1 cellular context compared by ENCODE assay signal in the genomic region with DNA sequence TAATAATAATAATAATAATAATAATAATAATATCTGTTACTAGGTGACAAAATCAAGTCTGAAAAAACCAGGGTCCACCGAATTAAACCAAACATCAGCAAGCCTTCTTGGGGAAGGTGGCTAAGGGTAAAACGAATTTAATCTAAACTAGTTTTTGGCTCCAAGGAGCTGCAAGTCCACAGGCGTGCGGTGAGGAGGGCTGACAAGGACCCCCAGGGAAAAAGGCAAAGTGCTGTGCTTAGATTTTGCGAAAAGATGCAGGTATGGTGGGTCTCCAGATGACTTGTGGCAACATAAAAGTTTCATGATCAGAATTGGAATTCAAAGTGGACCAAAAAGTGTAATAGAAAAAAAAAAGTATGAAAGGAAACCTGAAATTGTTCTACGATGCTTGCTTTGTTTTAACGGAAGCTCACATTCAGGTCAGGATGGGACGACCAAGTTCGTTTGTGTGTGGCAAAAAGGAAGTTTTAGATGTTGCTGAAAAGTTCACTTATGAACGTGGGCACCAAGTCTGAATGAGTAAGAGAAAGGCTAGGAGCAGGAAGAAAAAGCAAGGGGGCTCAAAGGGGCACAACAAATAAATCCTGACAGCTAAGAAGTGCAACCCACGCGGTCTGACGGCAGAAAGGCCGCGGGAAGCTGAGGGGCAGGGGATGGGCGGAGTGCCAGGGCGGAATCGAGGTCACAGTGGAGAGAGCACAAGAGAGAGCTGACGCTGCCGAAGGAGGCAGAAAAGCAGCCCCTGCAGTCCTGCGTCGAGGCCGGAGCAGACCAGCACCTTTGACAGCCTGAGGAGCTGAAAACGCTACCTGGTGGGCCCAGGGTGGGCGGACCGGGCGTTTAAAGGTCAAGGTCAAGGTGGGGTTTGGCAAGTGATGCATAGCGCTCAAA.
A peak's percentile ranks its signal among the peaks of the same experiment; 100 is the strongest.
TF ChIP-seq lines count a peak whose summit lies in the region.

No MANE protein-coding gene starts in this region.

TF ChIP-seq in GM12878, 131 proteins besides CTCF, POLR2A, EP300 and RAD21 (continued from another document and continues in another):
- TF ChIP-seq, protein P1, sequence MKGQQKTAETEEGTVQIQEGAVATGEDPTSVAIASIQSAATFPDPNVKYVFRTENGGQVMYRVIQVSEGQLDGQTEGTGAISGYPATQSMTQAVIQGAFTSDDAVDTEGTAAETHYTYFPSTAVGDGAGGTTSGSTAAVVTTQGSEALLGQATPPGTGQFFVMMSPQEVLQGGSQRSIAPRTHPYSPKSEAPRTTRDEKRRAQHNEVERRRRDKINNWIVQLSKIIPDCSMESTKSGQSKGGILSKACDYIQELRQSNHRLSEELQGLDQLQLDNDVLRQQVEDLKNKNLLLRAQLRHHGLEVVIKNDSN (IDR thresholded peaks at IDR 0.05; ENCODE audit: borderline replicate concordance, extremely low read length, insufficient read depth, low read depth, low read length): no peak
- TF ChIP-seq SIX5 (IDR thresholded peaks at IDR 0.05; ENCODE audit: low read depth, low read length, severe bottlenecking): no peak
- no peak for TF ChIP-seq BCL11A (IDR thresholded peaks at IDR 0.05; ENCODE audit: low read depth, low read length)
- TF ChIP-seq, protein P2, sequence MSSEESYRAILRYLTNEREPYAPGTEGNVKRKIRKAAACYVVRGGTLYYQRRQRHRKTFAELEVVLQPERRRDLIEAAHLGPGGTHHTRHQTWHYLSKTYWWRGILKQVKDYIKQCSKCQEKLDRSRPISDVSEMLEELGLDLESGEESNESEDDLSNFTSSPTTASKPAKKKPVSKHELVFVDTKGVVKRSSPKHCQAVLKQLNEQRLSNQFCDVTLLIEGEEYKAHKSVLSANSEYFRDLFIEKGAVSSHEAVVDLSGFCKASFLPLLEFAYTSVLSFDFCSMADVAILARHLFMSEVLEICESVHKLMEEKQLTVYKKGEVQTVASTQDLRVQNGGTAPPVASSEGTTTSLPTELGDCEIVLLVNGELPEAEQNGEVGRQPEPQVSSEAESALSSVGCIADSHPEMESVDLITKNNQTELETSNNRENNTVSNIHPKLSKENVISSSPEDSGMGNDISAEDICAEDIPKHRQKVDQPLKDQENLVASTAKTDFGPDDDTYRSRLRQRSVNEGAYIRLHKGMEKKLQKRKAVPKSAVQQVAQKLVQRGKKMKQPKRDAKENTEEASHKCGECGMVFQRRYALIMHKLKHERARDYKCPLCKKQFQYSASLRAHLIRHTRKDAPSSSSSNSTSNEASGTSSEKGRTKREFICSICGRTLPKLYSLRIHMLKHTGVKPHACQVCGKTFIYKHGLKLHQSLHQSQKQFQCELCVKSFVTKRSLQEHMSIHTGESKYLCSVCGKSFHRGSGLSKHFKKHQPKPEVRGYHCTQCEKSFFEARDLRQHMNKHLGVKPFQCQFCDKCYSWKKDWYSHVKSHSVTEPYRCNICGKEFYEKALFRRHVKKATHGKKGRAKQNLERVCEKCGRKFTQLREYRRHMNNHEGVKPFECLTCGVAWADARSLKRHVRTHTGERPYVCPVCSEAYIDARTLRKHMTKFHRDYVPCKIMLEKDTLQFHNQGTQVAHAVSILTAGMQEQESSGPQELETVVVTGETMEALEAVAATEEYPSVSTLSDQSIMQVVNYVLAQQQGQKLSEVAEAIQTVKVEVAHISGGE (CRISPR knock-in tag; IDR thresholded peaks at IDR 0.05): no peak
- peak; percentile 91 for TF ChIP-seq POLR2AphosphoS5 (IDR thresholded peaks at IDR 0.05; ENCODE audit: low read length)
- no peak for TF ChIP-seq MTA3 (IDR thresholded peaks at IDR 0.05; ENCODE audit: borderline replicate concordance, low read length)
- TF ChIP-seq, protein P3, sequence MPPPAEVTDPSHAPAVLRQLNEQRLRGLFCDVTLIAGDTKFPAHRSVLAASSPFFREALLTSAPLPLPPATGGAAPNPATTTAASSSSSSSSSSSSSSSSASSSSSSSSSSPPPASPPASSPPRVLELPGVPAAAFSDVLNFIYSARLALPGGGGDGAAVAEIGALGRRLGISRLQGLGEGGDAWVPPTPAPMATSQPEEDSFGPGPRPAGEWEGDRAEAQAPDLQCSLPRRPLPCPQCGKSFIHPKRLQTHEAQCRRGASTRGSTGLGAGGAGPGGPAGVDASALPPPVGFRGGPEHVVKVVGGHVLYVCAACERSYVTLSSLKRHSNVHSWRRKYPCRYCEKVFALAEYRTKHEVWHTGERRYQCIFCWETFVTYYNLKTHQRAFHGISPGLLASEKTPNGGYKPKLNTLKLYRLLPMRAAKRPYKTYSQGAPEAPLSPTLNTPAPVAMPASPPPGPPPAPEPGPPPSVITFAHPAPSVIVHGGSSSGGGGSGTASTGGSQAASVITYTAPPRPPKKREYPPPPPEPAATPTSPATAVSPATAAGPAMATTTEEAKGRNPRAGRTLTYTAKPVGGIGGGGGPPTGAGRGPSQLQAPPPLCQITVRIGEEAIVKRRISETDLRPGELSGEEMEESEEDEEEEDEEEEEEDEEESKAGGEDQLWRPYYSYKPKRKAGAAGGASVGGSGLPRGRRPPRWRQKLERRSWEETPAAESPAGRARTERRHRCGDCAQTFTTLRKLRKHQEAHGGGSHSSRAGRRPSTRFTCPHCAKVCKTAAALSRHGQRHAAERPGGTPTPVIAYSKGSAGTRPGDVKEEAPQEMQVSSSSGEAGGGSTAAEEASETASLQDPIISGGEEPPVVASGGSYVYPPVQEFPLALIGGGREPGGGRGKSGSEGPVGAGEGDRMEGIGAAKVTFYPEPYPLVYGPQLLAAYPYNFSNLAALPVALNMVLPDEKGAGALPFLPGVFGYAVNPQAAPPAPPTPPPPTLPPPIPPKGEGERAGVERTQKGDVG (CRISPR knock-in tag; IDR thresholded peaks at IDR 0.05): no peak
- TF ChIP-seq IKZF1 (conservative IDR thresholded peaks at IDR 0.05): no peak
- TF ChIP-seq, protein P4, sequence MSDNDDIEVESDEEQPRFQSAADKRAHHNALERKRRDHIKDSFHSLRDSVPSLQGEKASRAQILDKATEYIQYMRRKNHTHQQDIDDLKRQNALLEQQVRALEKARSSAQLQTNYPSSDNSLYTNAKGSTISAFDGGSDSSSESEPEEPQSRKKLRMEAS (IDR thresholded peaks at IDR 0.05; ENCODE audit: low read depth, low read length): no peak; the same call in 1 of the 2 replicates
- no peak for TF ChIP-seq NR2C2 (IDR thresholded peaks at IDR 0.05; ENCODE audit: borderline replicate concordance, control insufficient read depth, insufficient read length, low read depth)
- TF ChIP-seq FOS (IDR thresholded peaks at IDR 0.05; ENCODE audit: borderline replicate concordance, extremely low read depth, insufficient read length): no peak
- TF ChIP-seq ESRRA (IDR thresholded peaks at IDR 0.05; ENCODE audit: low read length): peak; percentile 88
- TF ChIP-seq IKZF2 (IDR thresholded peaks at IDR 0.05): 0 out of 4 replicates have a peak, but pooled peaks of 1 of the 2 experiments have one; percentile 11
- no peak for TF ChIP-seq POLR2AphosphoS2 (IDR thresholded peaks at IDR 0.05; ENCODE audit: low read depth, low read length)
- no peak for TF ChIP-seq CHD2 (IDR thresholded peaks at IDR 0.05; ENCODE audit: borderline replicate concordance, low read depth, low read length)
- TF ChIP-seq RFX5 (IDR thresholded peaks at IDR 0.05; ENCODE audit: low read depth, low read length): no peak
- no peak for TF ChIP-seq NBN (IDR thresholded peaks at IDR 0.05)
- no peak for TF ChIP-seq CBFB (IDR thresholded peaks at IDR 0.05; ENCODE audit: low read depth)
- TF ChIP-seq ZZZ3 (IDR thresholded peaks at IDR 0.05; ENCODE audit: control insufficient read depth, insufficient read length, low read depth): no peak
- TF ChIP-seq LARP7 (IDR thresholded peaks at IDR 0.05): 0 out of 2 replicates have a peak, but pooled peaks have one; percentile 21
- no peak for TF ChIP-seq GABPA (IDR thresholded peaks at IDR 0.05; ENCODE audit: low read depth)
- no peak; the same call in 1 of the 2 replicates for TF ChIP-seq PML (IDR thresholded peaks at IDR 0.05; ENCODE audit: low read length)
- no peak for TF ChIP-seq HDAC2 (IDR thresholded peaks at IDR 0.05)
- TF ChIP-seq BACH1 (IDR thresholded peaks at IDR 0.05; ENCODE audit: borderline replicate concordance): 0 out of 2 replicates have a peak, but pooled peaks have one; percentile 18
- TF ChIP-seq SMAD5 (IDR thresholded peaks at IDR 0.05; ENCODE audit: low read depth): no peak; the same call in 1 of the 2 replicates
- no peak for TF ChIP-seq EGR1 (IDR thresholded peaks at IDR 0.05; ENCODE audit: borderline replicate concordance in 1 of 2, low read depth in 2 of 2, low read length in 2 of 2)
- TF ChIP-seq SRF (IDR thresholded peaks at IDR 0.05; ENCODE audit: low read depth in 2 of 2, low read length in 2 of 2): no peak
- no peak for TF ChIP-seq NR2C1 (IDR thresholded peaks at IDR 0.05)
- peak; percentile 39; the same call in 1 of the 2 replicates for TF ChIP-seq SIN3A (IDR thresholded peaks at IDR 0.05; ENCODE audit: low read depth, low read length)
- TF ChIP-seq, protein P5, sequence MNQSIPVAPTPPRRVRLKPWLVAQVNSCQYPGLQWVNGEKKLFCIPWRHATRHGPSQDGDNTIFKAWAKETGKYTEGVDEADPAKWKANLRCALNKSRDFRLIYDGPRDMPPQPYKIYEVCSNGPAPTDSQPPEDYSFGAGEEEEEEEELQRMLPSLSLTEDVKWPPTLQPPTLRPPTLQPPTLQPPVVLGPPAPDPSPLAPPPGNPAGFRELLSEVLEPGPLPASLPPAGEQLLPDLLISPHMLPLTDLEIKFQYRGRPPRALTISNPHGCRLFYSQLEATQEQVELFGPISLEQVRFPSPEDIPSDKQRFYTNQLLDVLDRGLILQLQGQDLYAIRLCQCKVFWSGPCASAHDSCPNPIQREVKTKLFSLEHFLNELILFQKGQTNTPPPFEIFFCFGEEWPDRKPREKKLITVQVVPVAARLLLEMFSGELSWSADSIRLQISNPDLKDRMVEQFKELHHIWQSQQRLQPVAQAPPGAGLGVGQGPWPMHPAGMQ (IDR thresholded peaks at IDR 0.05; ENCODE audit: borderline replicate concordance): no peak
- TF ChIP-seq ETV6 (conservative IDR thresholded peaks at IDR 0.05 in 1 of 2, IDR thresholded peaks at IDR 0.05 in 1 of 2; ENCODE audit: borderline replicate concordance in 1 of 2, low read depth in 1 of 2): no peak
- TF ChIP-seq ZNF24 (IDR thresholded peaks at IDR 0.05): no peak
- TF ChIP-seq, protein P6, sequence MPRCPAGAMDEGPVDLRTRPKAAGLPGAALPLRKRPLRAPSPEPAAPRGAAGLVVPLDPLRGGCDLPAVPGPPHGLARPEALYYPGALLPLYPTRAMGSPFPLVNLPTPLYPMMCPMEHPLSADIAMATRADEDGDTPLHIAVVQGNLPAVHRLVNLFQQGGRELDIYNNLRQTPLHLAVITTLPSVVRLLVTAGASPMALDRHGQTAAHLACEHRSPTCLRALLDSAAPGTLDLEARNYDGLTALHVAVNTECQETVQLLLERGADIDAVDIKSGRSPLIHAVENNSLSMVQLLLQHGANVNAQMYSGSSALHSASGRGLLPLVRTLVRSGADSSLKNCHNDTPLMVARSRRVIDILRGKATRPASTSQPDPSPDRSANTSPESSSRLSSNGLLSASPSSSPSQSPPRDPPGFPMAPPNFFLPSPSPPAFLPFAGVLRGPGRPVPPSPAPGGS (IDR thresholded peaks at IDR 0.05; ENCODE audit: borderline replicate concordance, insufficient read depth, low read depth, low read length, poor library complexity, severe bottlenecking): no peak
- TF ChIP-seq NFIC (IDR thresholded peaks at IDR 0.05; ENCODE audit: low read depth, low read length): no peak
- TF ChIP-seq, protein P7, sequence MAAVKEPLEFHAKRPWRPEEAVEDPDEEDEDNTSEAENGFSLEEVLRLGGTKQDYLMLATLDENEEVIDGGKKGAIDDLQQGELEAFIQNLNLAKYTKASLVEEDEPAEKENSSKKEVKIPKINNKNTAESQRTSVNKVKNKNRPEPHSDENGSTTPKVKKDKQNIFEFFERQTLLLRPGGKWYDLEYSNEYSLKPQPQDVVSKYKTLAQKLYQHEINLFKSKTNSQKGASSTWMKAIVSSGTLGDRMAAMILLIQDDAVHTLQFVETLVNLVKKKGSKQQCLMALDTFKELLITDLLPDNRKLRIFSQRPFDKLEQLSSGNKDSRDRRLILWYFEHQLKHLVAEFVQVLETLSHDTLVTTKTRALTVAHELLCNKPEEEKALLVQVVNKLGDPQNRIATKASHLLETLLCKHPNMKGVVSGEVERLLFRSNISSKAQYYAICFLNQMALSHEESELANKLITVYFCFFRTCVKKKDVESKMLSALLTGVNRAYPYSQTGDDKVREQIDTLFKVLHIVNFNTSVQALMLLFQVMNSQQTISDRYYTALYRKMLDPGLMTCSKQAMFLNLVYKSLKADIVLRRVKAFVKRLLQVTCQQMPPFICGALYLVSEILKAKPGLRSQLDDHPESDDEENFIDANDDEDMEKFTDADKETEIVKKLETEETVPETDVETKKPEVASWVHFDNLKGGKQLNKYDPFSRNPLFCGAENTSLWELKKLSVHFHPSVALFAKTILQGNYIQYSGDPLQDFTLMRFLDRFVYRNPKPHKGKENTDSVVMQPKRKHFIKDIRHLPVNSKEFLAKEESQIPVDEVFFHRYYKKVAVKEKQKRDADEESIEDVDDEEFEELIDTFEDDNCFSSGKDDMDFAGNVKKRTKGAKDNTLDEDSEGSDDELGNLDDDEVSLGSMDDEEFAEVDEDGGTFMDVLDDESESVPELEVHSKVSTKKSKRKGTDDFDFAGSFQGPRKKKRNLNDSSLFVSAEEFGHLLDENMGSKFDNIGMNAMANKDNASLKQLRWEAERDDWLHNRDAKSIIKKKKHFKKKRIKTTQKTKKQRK (IDR thresholded peaks at IDR 0.05; ENCODE audit: low read depth, low read length): no peak
- TF ChIP-seq TARDBP (IDR thresholded peaks at IDR 0.05; ENCODE audit: borderline replicate concordance): no peak
- TF ChIP-seq, protein P8, sequence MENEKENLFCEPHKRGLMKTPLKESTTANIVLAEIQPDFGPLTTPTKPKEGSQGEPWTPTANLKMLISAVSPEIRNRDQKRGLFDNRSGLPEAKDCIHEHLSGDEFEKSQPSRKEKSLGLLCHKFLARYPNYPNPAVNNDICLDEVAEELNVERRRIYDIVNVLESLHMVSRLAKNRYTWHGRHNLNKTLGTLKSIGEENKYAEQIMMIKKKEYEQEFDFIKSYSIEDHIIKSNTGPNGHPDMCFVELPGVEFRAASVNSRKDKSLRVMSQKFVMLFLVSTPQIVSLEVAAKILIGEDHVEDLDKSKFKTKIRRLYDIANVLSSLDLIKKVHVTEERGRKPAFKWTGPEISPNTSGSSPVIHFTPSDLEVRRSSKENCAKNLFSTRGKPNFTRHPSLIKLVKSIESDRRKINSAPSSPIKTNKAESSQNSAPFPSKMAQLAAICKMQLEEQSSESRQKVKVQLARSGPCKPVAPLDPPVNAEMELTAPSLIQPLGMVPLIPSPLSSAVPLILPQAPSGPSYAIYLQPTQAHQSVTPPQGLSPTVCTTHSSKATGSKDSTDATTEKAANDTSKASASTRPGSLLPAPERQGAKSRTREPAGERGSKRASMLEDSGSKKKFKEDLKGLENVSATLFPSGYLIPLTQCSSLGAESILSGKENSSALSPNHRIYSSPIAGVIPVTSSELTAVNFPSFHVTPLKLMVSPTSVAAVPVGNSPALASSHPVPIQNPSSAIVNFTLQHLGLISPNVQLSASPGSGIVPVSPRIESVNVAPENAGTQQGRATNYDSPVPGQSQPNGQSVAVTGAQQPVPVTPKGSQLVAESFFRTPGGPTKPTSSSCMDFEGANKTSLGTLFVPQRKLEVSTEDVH (IDR thresholded peaks at IDR 0.05; ENCODE audit: low read depth, partially characterized antibody): peak; percentile 40
- TF ChIP-seq, protein P9, sequence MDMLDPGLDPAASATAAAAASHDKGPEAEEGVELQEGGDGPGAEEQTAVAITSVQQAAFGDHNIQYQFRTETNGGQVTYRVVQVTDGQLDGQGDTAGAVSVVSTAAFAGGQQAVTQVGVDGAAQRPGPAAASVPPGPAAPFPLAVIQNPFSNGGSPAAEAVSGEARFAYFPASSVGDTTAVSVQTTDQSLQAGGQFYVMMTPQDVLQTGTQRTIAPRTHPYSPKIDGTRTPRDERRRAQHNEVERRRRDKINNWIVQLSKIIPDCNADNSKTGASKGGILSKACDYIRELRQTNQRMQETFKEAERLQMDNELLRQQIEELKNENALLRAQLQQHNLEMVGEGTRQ (IDR thresholded peaks at IDR 0.05; ENCODE audit: borderline replicate concordance, low read depth, low read length): no peak
- no peak for TF ChIP-seq CBX3 (IDR thresholded peaks at IDR 0.05; ENCODE audit: borderline replicate concordance, low read depth)
- no peak for TF ChIP-seq SUZ12 (IDR thresholded peaks at IDR 0.05; ENCODE audit: unreplicated experiment)
- no peak for TF ChIP-seq DPF2 (IDR thresholded peaks at IDR 0.05)
